In the genomic region with DNA sequence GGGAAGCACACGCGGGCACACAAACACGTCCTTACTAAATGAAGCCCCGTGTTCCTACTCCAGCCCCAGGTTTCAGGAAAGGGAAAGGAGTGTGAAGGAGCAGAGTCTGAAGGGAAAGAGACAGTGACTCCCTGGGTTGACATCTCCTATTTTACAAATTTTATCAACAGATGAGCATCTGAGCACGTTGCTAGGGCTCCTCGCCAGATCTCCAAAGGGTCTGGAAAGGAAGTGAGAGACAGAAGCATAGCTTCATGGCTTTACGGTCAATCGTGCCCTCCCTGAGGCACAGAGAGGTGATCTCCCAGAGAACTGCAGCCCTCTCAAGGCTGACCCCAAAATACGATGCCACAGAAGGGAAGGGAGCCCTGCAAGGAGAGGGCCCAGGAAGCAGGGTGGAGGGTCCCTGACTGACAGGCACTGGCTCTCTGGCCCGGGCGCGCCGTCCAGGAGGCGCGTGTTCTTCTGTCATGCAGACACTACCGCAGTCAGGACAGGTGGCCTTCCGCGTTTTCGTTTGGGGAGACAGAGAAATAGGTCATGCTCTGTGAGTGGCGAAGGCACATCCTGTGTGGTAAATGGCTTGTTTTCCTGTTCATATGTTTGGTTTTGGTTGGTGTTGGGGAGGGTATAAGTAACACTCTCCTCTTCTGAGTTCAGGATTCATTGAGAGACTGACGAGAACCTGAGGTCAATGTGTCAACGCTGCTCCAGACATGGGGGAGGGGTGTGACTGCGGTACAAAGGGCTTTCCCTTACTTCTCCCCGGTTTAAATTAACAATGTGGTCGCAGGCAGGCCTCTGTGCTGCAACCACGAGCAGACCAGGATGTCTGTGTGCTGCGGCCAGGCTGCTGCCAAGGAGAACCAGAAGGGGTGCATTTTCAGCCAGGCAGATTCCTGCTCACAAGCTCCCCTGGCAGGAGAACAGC, we compare ENCODE assay signal across 1 cellular context.
TF ChIP-seq lines count a peak whose summit lies in the region.

No MANE protein-coding gene starts in this region.

TF ChIP-seq in GM12878, 131 proteins besides CTCF, POLR2A, EP300 and RAD21 (continued from another document):
- TF ChIP-seq NFYA (IDR thresholded peaks at IDR 0.05; ENCODE audit: borderline replicate concordance, low read depth, low read length), result no peak
